Comparison of ENCODE assay signal across 4 cellular contexts in the genomic region with DNA sequence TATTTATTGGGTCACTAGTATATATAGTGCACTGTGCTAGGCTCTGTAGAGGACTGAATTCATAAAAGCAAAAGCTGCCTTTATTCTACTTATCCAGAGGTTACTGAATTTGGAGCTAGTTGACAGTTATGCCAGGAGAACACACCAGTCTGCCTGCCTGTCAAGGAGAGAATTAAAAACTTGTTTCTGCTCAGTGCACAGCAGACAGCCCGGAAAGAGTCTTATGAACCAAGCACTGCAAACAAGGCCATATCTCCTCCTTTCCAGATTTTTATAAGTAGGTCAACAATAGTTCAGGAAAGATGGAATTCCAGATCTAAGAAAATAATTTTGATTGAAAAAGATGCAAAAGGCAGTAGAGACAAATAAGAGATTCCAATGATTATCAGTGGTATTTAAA.
"Had no signal": no experiment of that assay in that cellular context is flagged by ENCODE, and none has a peak within 500 bp of the region (broad histone marks: within the 10 kb centered on the region; RNA-seq: fewer than 3 reads in every experiment).

No MANE protein-coding gene starts in this region.

- H3K27ac ChIP-seq: HL-60 had no signal

- H3K4me3 ChIP-seq: K562 had no signal

- DNase-seq: IMR-90, KBM-7 had no signal
